24 cellular contexts compared by ENCODE assay signal in the genomic region with DNA sequence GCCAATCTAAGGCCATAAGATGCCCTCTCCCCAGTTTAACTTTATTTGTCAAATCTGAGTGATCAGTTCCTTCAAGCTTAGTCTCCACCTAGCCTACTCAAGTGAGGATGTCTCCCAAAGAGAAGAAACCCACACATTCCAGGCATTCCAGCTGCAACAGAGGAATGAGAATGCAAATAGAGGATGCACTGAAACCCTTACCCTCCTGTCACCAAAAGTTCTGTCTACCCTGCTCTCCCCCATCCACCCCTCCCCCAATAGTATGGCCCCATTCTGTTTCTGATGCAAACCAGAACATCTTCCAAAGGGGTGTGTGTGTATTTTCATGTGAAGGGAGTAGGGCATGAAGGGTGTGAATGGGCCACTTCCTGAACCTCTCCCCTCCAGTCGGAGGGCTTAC. TPM values are rescaled to one million over a fixed set of nuclear protein-coding genes. Genes with fewer than 3 reads are reported as not detected.
"Had no signal": no experiment of that assay in that cellular context is flagged by ENCODE, and none has a peak within 500 bp of the region (broad histone marks: within the 10 kb centered on the region; RNA-seq: fewer than 3 reads in every experiment).

No MANE protein-coding gene starts in this region.

- H3K36me3 Mint-ChIP-seq: activated CD8-positive, alpha-beta memory T cell treated with anti-CD3 and anti-CD28 coated beads, Interleukin-2, amount 10 ng/mL, durations not matched to agents 7 days and 5 days had no signal

- H3K9me3 ChIP-seq: body of pancreas had no signal

- H3K9me3 Mint-ChIP-seq: activated B cell treated with CpG ODN at 0.5 μM for 24 hours; activated CD4-positive, alpha-beta memory T cell treated with anti-CD3 and anti-CD28 coated beads, Interleukin-2, amount 10 ng/mL, durations not matched to agents 7 days and 5 days; activated naive CD8-positive, alpha-beta T cell treated with anti-CD3 and anti-CD28 coated beads for 36 hours; T-helper 2 cell treated with Interferon-gamma antibody and Interleukin-4, amounts not matched to agents 5 μg/mL and 100 μg/mL, for 36 hours had no signal

- ATAC-seq: activated CD8-positive, alpha-beta memory T cell treated with anti-CD3 and anti-CD28 coated beads, Interleukin-2, amount 10 ng/mL, durations not matched to agents 7 days and 5 days; body of pancreas; left lobe of liver had no signal

- H3K27me3 ChIP-seq: body of pancreas, dorsolateral prefrontal cortex had no signal

- H3K4me3 Mint-ChIP-seq: activated B cell treated with CpG ODN at 0.5 μM for 24 hours; activated CD4-positive, alpha-beta memory T cell treated with anti-CD3 and anti-CD28 coated beads, Interleukin-2, amount 10 ng/mL, durations not matched to agents 7 days and 5 days; activated CD8-positive, alpha-beta memory T cell treated with anti-CD3 and anti-CD28 coated beads, Interleukin-2, amount 10 ng/mL, durations not matched to agents 7 days and 5 days; activated naive CD8-positive, alpha-beta T cell treated with anti-CD3 and anti-CD28 coated beads for 36 hours; T-helper 2 cell treated with Interferon-gamma antibody and Interleukin-4, amounts not matched to agents 5 μg/mL and 100 μg/mL, for 36 hours had no signal

- FAIRE-seq: colon, islet of Langerhans had no signal

- H3K27ac ChIP-seq: body of pancreas had no signal

- H3K27me3 Mint-ChIP-seq: activated B cell treated with CpG ODN at 0.5 μM for 24 hours; activated CD4-positive, alpha-beta memory T cell treated with anti-CD3 and anti-CD28 coated beads, Interleukin-2, amount 10 ng/mL, durations not matched to agents 7 days and 5 days; activated naive CD8-positive, alpha-beta T cell treated with anti-CD3 and anti-CD28 coated beads for 36 hours had no signal

- H3K27ac Mint-ChIP-seq: activated B cell treated with CpG ODN at 0.5 μM for 24 hours; activated CD4-positive, alpha-beta memory T cell treated with anti-CD3 and anti-CD28 coated beads, Interleukin-2, amount 10 ng/mL, durations not matched to agents 7 days and 5 days; activated CD8-positive, alpha-beta memory T cell treated with anti-CD3 and anti-CD28 coated beads, Interleukin-2, amount 10 ng/mL, durations not matched to agents 7 days and 5 days; activated naive CD8-positive, alpha-beta T cell treated with anti-CD3 and anti-CD28 coated beads for 36 hours; T-helper 2 cell treated with Interferon-gamma antibody and Interleukin-4, amounts not matched to agents 5 μg/mL and 100 μg/mL, for 36 hours had no signal

- H3K4me3 ChIP-seq: body of pancreas, dorsolateral prefrontal cortex, lung had no signal

- DNase-seq: activated B cell treated with CpG ODN at 0.5 μM for 24 hours; activated CD4-positive, alpha-beta memory T cell treated with anti-CD3 and anti-CD28 coated beads, Interleukin-2, amount 10 ng/mL, durations not matched to agents 7 days and 5 days; activated CD4-positive, alpha-beta T cell treated with anti-CD3 and anti-CD28 coated beads for 4 hours; activated CD8-positive, alpha-beta memory T cell treated with anti-CD3 and anti-CD28 coated beads, Interleukin-2, amount 10 ng/mL, durations not matched to agents 7 days and 5 days; activated naive CD4-positive, alpha-beta T cell; activated naive CD8-positive, alpha-beta T cell treated with anti-CD3 and anti-CD28 coated beads for 36 hours; amygdala; body of pancreas; caudate nucleus; dorsolateral prefrontal cortex; foreskin melanocyte; head of caudate nucleus; midbrain; occipital lobe; posterior cingulate gyrus; stimulated activated naive CD4-positive, alpha-beta T cell had no signal

RNA-seq across cellular contexts. Expression of a gene that starts 18.4 kb away (rescaled TPM):
- total RNA-seq: activated B cell treated with CpG ODN at 0.5 μM for 24 hours; activated CD4-positive, alpha-beta memory T cell treated with anti-CD3 and anti-CD28 coated beads, Interleukin-2, amount 10 ng/mL, durations not matched to agents 7 days and 5 days; activated naive CD8-positive, alpha-beta T cell treated with anti-CD3 and anti-CD28 coated beads for 36 hours; epithelial cell of proximal tubule; occipital lobe; urinary bladder had no signal
- polyA plus RNA-seq: neural cell had no signal

RNA-seq across cellular contexts. Expression of a gene that starts 42.9 kb away (rescaled TPM):
- total RNA-seq: epithelial cell of proximal tubule, occipital lobe had no signal
- polyA plus RNA-seq: neural cell had no signal
